ENCODE assay signal across 1 cellular context in the genomic region with DNA sequence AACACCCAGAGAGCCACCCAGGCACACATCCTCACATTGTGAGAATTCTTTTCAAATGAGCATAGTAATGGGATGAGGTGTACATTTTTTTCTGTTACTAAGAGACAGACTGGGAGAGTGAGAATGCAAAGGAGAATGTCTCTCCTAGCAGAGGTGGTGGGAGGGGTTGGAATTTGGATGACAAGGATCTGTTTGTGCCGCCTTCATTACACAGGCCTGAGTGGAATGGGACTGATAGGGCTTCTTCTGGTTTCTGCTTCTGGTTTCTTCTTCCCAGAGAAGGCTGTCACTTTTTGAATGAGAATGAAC.
TF ChIP-seq lines count a peak whose summit lies in the region.

No MANE protein-coding gene starts in this region.

TF ChIP-seq in HEK293T, 16 proteins besides CTCF, POLR2A, EP300 and RAD21 (continued from another document):
- TF ChIP-seq HDGF (IDR thresholded peaks at IDR 0.05; ENCODE audit: borderline replicate concordance) (no peak), SP1 (IDR thresholded peaks at IDR 0.05) (no peak), BHLHE40 (IDR thresholded peaks at IDR 0.05; ENCODE audit: borderline replicate concordance) (no peak), FOXA1 (IDR thresholded peaks at IDR 0.05) (no peak)
TF ChIP-seq in HEK293T: peak in this region for 0.
